Comparison of ENCODE assay signal across 19 cellular contexts in genomic region chr10:38143587-38143986, GRCh38.
"Had no signal": no experiment of that assay in that cellular context is flagged by ENCODE, and none has a peak within 500 bp of the region (broad histone marks: within the 10 kb centered on the region; RNA-seq: fewer than 3 reads in every experiment).

No MANE protein-coding gene starts in this region.

- H3K4me3 Mint-ChIP-seq: activated B cell treated with CpG ODN at 0.5 μM for 24 hours; activated CD4-positive, alpha-beta T cell treated with anti-CD3 and anti-CD28 coated beads, Interleukin-2, amount 10 ng/mL, durations not matched to agents 7 days and 5 days; activated T-helper 17 cell treated with anti-CD3 and anti-CD28 coated beads, Interleukin-2, amount 50 U/mL, for 72 hours; dendritic cell treated with granulocyte-macrophage colony-stimulating factor and Interleukin-4, amounts not matched to agents 40 ng/mL and 50 ng/mL, for 4 days; effector memory CD8-positive, alpha-beta T cell; neural crest cell; stimulated activated naive CD8-positive, alpha-beta T cell treated with anti-CD3 and anti-CD28 coated beads, Interleukin-15, amount 100 ng/mL, for 72 hours had no signal

- H3K27me3 Mint-ChIP-seq: activated B cell treated with CpG ODN at 0.5 μM for 24 hours; activated CD4-positive, alpha-beta T cell treated with anti-CD3 and anti-CD28 coated beads, Interleukin-2, amount 10 ng/mL, durations not matched to agents 7 days and 5 days; activated T-helper 17 cell treated with anti-CD3 and anti-CD28 coated beads, Interleukin-2, amount 50 U/mL, for 72 hours; dendritic cell treated with granulocyte-macrophage colony-stimulating factor and Interleukin-4, amounts not matched to agents 40 ng/mL and 50 ng/mL, for 4 days; effector memory CD8-positive, alpha-beta T cell; stimulated activated naive CD8-positive, alpha-beta T cell treated with anti-CD3 and anti-CD28 coated beads, Interleukin-15, amount 100 ng/mL, for 72 hours had no signal

- H3K9me3 Mint-ChIP-seq: activated B cell treated with CpG ODN at 0.5 μM for 24 hours had no signal

- DNase-seq: activated B cell treated with CpG ODN at 0.5 μM for 24 hours; activated CD4-positive, alpha-beta T cell treated with anti-CD3 and anti-CD28 coated beads, Interleukin-2, amount 10 ng/mL, durations not matched to agents 7 days and 5 days; activated CD8-positive, alpha-beta memory T cell treated with anti-CD3 and anti-CD28 coated beads for 24 hours; activated naive CD4-positive, alpha-beta T cell treated with anti-CD3 and anti-CD28 coated beads, Interleukin-2, amount 50 U/mL, for 16 hours; amygdala; brain microvascular endothelial cell; effector memory CD8-positive, alpha-beta T cell; heart left ventricle; kidney; left ventricle myocardium superior; mesendoderm; ovary; stimulated activated CD4-positive, alpha-beta T cell treated with anti-CD3 and anti-CD28 coated beads, Interleukin-15, amount 100 ng/mL, for 24 hours; stimulated activated CD4-positive, alpha-beta T cell treated with anti-CD3 and anti-CD28 coated beads, Interleukin-4, amount 100 ng/mL, for 24 hours; stimulated activated naive CD8-positive, alpha-beta T cell treated with anti-CD3 and anti-CD28 coated beads, Interleukin-15, amount 100 ng/mL, for 72 hours; T-helper 2 cell had no signal

- ATAC-seq: activated T-helper 17 cell treated with anti-CD3 and anti-CD28 coated beads, Interleukin-2, amount 50 U/mL, for 72 hours; effector memory CD8-positive, alpha-beta T cell; heart left ventricle; left ventricle myocardium superior; stimulated activated naive CD8-positive, alpha-beta T cell treated with anti-CD3 and anti-CD28 coated beads, Interleukin-15, amount 100 ng/mL, for 72 hours had no signal

- H3K4me1 Mint-ChIP-seq: activated B cell treated with CpG ODN at 0.5 μM for 24 hours; activated CD4-positive, alpha-beta T cell treated with anti-CD3 and anti-CD28 coated beads, Interleukin-2, amount 10 ng/mL, durations not matched to agents 7 days and 5 days; activated T-helper 17 cell treated with anti-CD3 and anti-CD28 coated beads, Interleukin-2, amount 50 U/mL, for 72 hours; neural crest cell; stimulated activated naive CD8-positive, alpha-beta T cell treated with anti-CD3 and anti-CD28 coated beads, Interleukin-15, amount 100 ng/mL, for 72 hours had no signal

- H3K27ac Mint-ChIP-seq: activated B cell treated with CpG ODN at 0.5 μM for 24 hours; activated CD4-positive, alpha-beta T cell treated with anti-CD3 and anti-CD28 coated beads, Interleukin-2, amount 10 ng/mL, durations not matched to agents 7 days and 5 days; activated T-helper 17 cell treated with anti-CD3 and anti-CD28 coated beads, Interleukin-2, amount 50 U/mL, for 72 hours; dendritic cell treated with granulocyte-macrophage colony-stimulating factor and Interleukin-4, amounts not matched to agents 40 ng/mL and 50 ng/mL, for 4 days; effector memory CD8-positive, alpha-beta T cell; stimulated activated naive CD8-positive, alpha-beta T cell treated with anti-CD3 and anti-CD28 coated beads, Interleukin-15, amount 100 ng/mL, for 72 hours had no signal
